8 cellular contexts compared by ENCODE assay signal in the genomic region with DNA sequence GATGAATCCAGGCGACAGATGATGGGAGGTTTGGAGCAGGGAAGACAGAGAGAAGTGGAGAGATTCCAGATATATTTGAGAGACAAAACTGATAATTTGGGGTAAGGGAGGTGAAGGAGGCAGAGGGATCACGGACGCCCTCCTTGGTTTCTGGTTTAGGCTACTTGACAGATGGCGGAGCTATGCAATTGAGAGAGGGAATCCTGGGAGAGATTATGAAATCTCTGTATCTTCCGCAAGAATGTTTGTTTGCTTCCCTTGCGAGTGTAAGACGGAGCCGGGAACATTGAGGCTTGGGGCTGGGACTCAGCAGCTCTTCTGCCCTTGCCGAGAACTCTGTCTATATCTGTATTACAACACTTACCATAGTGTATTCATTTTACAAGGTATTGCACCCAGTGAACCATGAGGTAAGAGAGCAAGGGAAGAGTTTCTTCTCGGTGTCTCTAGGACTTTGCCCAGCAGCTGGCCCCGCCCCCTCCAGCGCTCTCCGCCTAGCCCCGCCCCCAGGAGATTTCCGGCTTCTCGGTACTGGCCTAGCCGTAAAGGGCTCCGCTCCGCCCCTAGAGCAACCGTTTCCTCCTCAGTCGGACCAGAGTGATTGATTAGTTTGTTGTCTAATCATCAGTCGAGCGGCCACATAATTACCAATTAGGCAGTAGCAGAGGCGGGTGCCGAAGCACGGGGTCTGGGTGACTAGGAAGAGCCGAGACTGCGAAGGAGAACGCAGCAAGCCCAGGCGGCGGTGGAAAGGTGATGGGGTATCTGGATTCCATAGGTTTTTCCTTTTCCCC. TPM values are rescaled to one million over a fixed set of nuclear protein-coding genes. Genes with fewer than 3 reads are reported as not detected.
DNase-seq lines count a peak whose midpoint lies in the region; ATAC-seq, FAIRE-seq and TF ChIP-seq lines count a peak whose summit lies in the region.

PRR13 (plus strand) TSS at position 695 of the 794 bp plus-strand sequence. CDS start 981 bp downstream, outside the sequence.

- H3K27ac ChIP-seq in pancreas: peak within 1 kb of the TSS; percentile 65 to 97 (median 86)
- H3K27ac ChIP-seq in tibial artery: peak within 1 kb of the TSS; percentile 82 to 91

- H3K4me1 ChIP-seq in pancreas (peaks cover 10 to 24% (median 16%) of the 10 kb centered on the region in 3 donors), tibial artery (peaks cover 0 to 39% (median 19%) of the 10 kb centered on the region in 4 donors)

- FAIRE-seq in pancreas (lab: Jason Lieb, UNC): peak; percentile 82

- intact Hi-C loops in Right ventricle myocardium inferior (cut with DNase I) (no loop called here), pancreas (cut with DNase I) (no loop called here), tibial artery (cut with DNase I; ENCODE audit: low total_unique reads) (no loop called here)

- WGBS in pancreas, 2 donors: 1% methylated on average over 31 of the region's 31 CpGs

- peak; percentile 98 for ATAC-seq in HG02759 (IDR thresholded peaks at IDR 0.05; ENCODE audit: unreplicated experiment)
- ATAC-seq in Right ventricle myocardium inferior: peak; percentile 99
- ATAC-seq in pancreas: peak; percentile 95 to 98 (median 96)

- H3K4me3 ChIP-seq in GM12865 (ENCODE audit: low read depth, low read length): peak within 1 kb of the TSS; percentile 93
- peak within 1 kb of the TSS; percentile 56 to 68 (median 66) for H3K4me3 ChIP-seq in pancreas
- peak within 1 kb of the TSS; percentile 70 to 72 for H3K4me3 ChIP-seq in tibial artery

- DNase-seq in GM12865 (ENCODE audit: low read depth) (peak; percentile 100), NCI-H1417 (lab: John Stamatoyannopoulos, UW) (peak; percentile 98 to 100 (median 99)), SW 1271 (lab: John Stamatoyannopoulos, UW) (peak; percentile 98 to 99), Right ventricle myocardium inferior (ENCODE audit: missing footprints) (peak; percentile 99), pancreas (peak; percentile 96 to 99 (median 98)), tibial artery (peak; percentile 99)
- peak; percentile 98 for DNase-seq in activated naive CD8-positive, alpha-beta T cell treated with anti-CD3 and anti-CD28 coated beads, Interleukin-2, amount 50 U/mL, for 16 hours (ENCODE audit: low read depth, low spot score)

- no peaks in the 10 kb centered on the region for H3K9me3 ChIP-seq in pancreas
- H3K9me3 ChIP-seq in tibial artery: no peaks in the 10 kb centered on the region

- no peaks in the 10 kb centered on the region for H3K27me3 ChIP-seq in pancreas
- no peaks in the 10 kb centered on the region for H3K27me3 ChIP-seq in tibial artery

- TF ChIP-seq CTCF in GM12865 (IDR thresholded peaks at IDR 0.05; ENCODE audit: insufficient read depth, low read depth, low read length, missing control alignments) (no peak), pancreas (IDR thresholded peaks at IDR 0.05) (no peak), tibial artery (IDR thresholded peaks at IDR 0.05) (no peak)

- H3K36me3 ChIP-seq in pancreas (peaks cover 0 to under 1% (median 0%) of the 10 kb centered on the region in 3 donors), tibial artery (peaks cover 12 to 28% (median 23%) of the 10 kb centered on the region in 3 donors)

RNA-seq across cellular contexts. Expression of gene PRR13, which starts in this region (rescaled TPM):
- 59.4 TPM for total RNA-seq in Right ventricle myocardium inferior
- total RNA-seq in pancreas: 10 to 100 TPM; 41.3 to 77.8 (median 62.3) TPM
- polyA plus RNA-seq in pancreas: 100 to 1,000 TPM in 1 of 2 donors, 10 to 100 TPM in 1; 81.1 to 106 TPM

Comparison
In these comparisons a context has a peak if more than half of its experiments do, and no peak if none do; other contexts are left out.
1. Peak in every context shown above with its lines: DNase-seq, ATAC-seq, H3K4me3 ChIP-seq and H3K27ac ChIP-seq.